In genomic region chr10:57743711-57744110, GRCh38 we compare ENCODE assay signal across 31 cellular contexts.
"Had no signal": no experiment of that assay in that cellular context is flagged by ENCODE, and none has a peak within 500 bp of the region (broad histone marks: within the 10 kb centered on the region; RNA-seq: fewer than 3 reads in every experiment).

No MANE protein-coding gene starts in this region.

- ATAC-seq: activated CD4-positive, CD25-positive, alpha-beta regulatory T cell treated with anti-CD3 and anti-CD28 coated beads, Interleukin-2, amount 50 U/mL, for 24 hours; activated CD8-positive, alpha-beta T cell treated with anti-CD3 and anti-CD28 coated beads for 36 hours; activated T-cell treated with anti-CD3 and anti-CD28 coated beads, Interleukin-2, amount 50 U/mL, for 4 hours; activated T-helper 17 cell treated with anti-CD3 and anti-CD28 coated beads, Interleukin-2, amount 50 U/mL, for 72 hours; body of pancreas; effector memory CD8-positive, alpha-beta T cell; foreskin keratinocyte; gastrocnemius medialis; heart left ventricle; T-helper 17 cell had no signal

- DNase-seq: activated B cell treated with CpG ODN at 0.5 μM for 24 hours; activated CD4-positive, alpha-beta T cell treated with anti-CD3 and anti-CD28 coated beads for 48 hours; activated CD4-positive, alpha-beta T cell treated with anti-CD3 and anti-CD28 coated beads, Interleukin-2, amount 50 U/mL, for 1 hour; activated CD4-positive, alpha-beta T cell treated with anti-CD3 and anti-CD28 coated beads, Interleukin-2, amount 50 U/mL, for 48 hours; activated CD8-positive, alpha-beta memory T cell treated with anti-CD3 and anti-CD28 coated beads for 24 hours; activated CD8-positive, alpha-beta T cell treated with anti-CD3 and anti-CD28 coated beads for 36 hours; activated effector memory CD4-positive, alpha-beta T cell treated with Interleukin-2 at 50 U/mL for 16 hours; activated gamma-delta T cell treated with Interleukin-2 at 50 U/mL for 16 hours; activated naive CD4-positive, alpha-beta T cell treated with anti-CD3 and anti-CD28 coated beads, Interleukin-2, amount 50 U/mL, for 16 hours; activated naive CD4-positive, alpha-beta T cell treated with Interleukin-2 at 50 U/mL for 16 hours; activated T-cell treated with anti-CD3 and anti-CD28 coated beads, Interleukin-2, amount 50 U/mL, for 4 hours; amniotic stem cell; anterior cingulate cortex; body of pancreas; caudate nucleus; cortex of kidney; dermis blood vessel endothelial cell; effector CD4-positive, alpha-beta T cell; effector memory CD8-positive, alpha-beta T cell; erythroblast; foreskin keratinocyte; gastrocnemius medialis; glutamatergic neuron; heart left ventricle; T-helper 17 cell; T1000; WERI-Rb-1 had no signal

- FAIRE-seq: astrocyte, colon had no signal
